In the genomic region with DNA sequence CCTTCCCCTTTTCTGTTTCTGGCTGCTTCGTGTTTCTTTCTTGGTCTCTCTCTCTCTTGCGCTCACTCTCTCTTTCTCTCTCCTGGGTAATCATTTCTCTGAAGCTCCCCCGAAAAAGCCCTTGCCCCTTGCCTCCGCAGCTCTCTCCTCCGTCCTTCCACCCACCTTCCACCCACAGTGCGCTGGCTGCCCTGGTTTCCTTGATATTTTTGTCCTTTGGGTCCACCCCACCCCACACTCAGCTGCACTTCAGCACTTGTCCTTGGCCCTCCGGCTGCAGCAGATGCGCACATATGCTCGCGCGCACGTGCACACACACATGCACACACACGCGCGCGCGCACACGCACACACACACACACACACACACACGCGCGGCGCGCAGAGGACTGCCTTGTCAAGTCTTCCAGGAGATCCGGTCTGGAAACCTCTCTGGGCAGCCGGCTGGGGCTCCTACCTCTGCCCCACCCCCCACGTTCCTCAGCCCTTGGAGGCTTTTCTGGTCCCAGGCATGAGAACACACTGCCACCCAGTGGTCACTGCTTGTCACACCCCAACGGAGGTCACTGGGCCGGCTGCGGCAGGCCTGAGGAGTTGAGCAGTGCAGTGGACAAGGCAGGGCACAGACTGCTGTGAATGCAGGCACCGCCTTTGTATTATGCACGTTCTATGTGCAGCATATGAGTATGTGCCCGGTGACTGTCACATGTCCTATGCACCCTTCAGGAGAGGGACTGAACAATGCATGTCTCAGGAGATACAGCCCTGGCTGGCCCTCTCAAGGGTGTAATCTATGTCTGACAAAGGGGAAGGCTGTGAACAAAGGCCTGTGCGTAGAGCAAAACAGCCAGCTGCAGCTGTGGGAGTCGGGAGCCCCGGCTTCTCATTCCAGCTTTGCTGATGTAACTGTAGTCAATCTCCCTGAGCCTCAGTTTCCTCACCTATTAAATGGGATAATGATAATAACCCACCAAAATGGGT, we compare ENCODE assay signal across 1 cellular context.
A peak's percentile ranks its signal among the peaks of the same experiment; 100 is the strongest.
TF ChIP-seq lines count a peak whose summit lies in the region.

No MANE protein-coding gene starts in this region.

TF ChIP-seq in H1, 55 proteins besides CTCF, POLR2A, EP300 and RAD21 (continued from another document):
- TF ChIP-seq, protein P1, sequence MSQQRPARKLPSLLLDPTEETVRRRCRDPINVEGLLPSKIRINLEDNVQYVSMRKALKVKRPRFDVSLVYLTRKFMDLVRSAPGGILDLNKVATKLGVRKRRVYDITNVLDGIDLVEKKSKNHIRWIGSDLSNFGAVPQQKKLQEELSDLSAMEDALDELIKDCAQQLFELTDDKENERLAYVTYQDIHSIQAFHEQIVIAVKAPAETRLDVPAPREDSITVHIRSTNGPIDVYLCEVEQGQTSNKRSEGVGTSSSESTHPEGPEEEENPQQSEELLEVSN (IDR thresholded peaks at IDR 0.05) = peak; percentile 22; the same call in 1 of the 2 replicates
- TF ChIP-seq BCL11A (IDR thresholded peaks at IDR 0.05; ENCODE audit: low read depth in 2 of 2, low read length in 2 of 2) = no peak
